In the genomic region with DNA sequence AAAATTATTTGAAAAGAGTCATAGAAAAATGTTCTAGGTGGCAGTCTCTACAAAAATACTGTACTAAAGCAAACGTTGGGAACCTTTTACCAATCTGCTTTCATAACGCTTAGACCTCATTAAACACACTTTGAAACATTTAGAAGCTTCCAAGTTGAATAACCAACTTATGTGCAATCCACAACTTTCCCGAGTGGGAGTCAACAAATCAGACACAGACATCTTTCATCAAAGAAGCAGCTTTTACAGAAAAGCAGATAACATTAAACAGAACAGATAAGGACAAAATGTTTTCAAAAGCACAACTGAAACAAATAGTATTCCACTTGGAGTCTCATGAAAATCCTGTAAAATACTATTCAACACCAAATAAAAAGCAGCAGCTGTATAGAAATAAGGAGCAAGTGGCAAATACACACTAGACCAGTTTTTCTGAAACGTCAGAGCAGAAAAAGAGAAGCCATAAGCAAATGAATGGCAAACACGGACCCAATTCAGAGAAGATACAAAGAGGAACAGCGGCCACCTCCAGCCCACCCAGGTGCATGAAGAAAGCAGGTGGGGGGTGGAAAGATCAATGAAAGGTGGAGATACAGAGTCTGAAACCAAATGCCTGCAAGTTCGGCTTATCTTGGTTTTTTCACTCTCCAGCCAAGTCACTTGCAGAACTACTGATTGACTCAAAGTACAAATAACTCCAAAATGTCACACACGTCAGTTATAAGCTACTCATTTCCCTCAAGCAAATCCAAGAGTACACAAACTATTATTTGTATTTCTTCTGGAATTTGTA, we compare ENCODE assay signal across 20 cellular contexts. TPM values are rescaled to one million over a fixed set of nuclear protein-coding genes. Genes with fewer than 3 reads are reported as not detected.
DNase-seq lines count a peak whose midpoint lies in the region; ATAC-seq and TF ChIP-seq lines count a peak whose summit lies in the region.
"Had no signal": no experiment of that assay in that cellular context is flagged by ENCODE, and none has a peak within 500 bp of the region (broad histone marks: within the 10 kb centered on the region; RNA-seq: fewer than 3 reads in every experiment).

No MANE protein-coding gene starts in this region.

- ATAC-seq in GM18909 (IDR thresholded peaks at IDR 0.05; ENCODE audit: poor library complexity, unreplicated experiment) (no peak), GM18519 (IDR thresholded peaks at IDR 0.05; ENCODE audit: low FRiP score, unreplicated experiment) (no peak)
- ATAC-seq: activated CD8-positive, alpha-beta T cell treated with anti-CD3 and anti-CD28 coated beads for 36 hours; activated naive CD4-positive, alpha-beta T cell treated with anti-CD3 and anti-CD28 coated beads, Interleukin-2, amount 50 U/mL, for 72 hours; activated T-cell treated with anti-CD3 and anti-CD28 coated beads, Interleukin-2, amount 50 U/mL, for 4 hours; stimulated activated memory B cell treated with anti-CD40 and anti-IgM and Interleukin-4, amounts not matched to agents 10 μg/mL and 1 μg/mL and 100 μg/mL, for 72 hours had no signal

- H3K27ac Mint-ChIP-seq in progenitor cell of endocrine pancreas, result peak overlapping the region; percentile 95
- H3K27ac Mint-ChIP-seq: activated CD8-positive, alpha-beta T cell treated with anti-CD3 and anti-CD28 coated beads for 36 hours; activated naive CD4-positive, alpha-beta T cell treated with anti-CD3 and anti-CD28 coated beads, Interleukin-2, amount 50 U/mL, for 72 hours; stimulated activated memory B cell treated with anti-CD40 and anti-IgM and Interleukin-4, amounts not matched to agents 10 μg/mL and 1 μg/mL and 100 μg/mL, for 72 hours had no signal

- WGBS in esophagus muscularis mucosa, result 72% methylated on average over 8 of the region's 8 CpGs

- no peaks in the 10 kb centered on the region for H3K27me3 Mint-ChIP-seq in progenitor cell of endocrine pancreas
- H3K27me3 Mint-ChIP-seq: activated CD8-positive, alpha-beta T cell treated with anti-CD3 and anti-CD28 coated beads for 36 hours; CD8-positive, alpha-beta memory T cell; stimulated activated memory B cell treated with anti-CD40 and anti-IgM and Interleukin-4, amounts not matched to agents 10 μg/mL and 1 μg/mL and 100 μg/mL, for 72 hours had no signal

- no peak for TF ChIP-seq POLR2A in esophagus muscularis mucosa (IDR thresholded peaks at IDR 0.05; ENCODE audit: low read depth)

- intact Hi-C loops in esophagus muscularis mucosa (cut with DNase I), result no loop called here

- H3K4me3 Mint-ChIP-seq in progenitor cell of endocrine pancreas (ENCODE audit: low read depth), result peak overlapping the region; percentile 15
- H3K4me3 Mint-ChIP-seq: activated CD8-positive, alpha-beta T cell treated with anti-CD3 and anti-CD28 coated beads for 36 hours; activated T-cell treated with anti-CD3 and anti-CD28 coated beads, Interleukin-2, amount 50 U/mL, for 4 hours; CD8-positive, alpha-beta memory T cell; stimulated activated memory B cell treated with anti-CD40 and anti-IgM and Interleukin-4, amounts not matched to agents 10 μg/mL and 1 μg/mL and 100 μg/mL, for 72 hours had no signal

- no peak for TF ChIP-seq EP300 in esophagus muscularis mucosa (IDR thresholded peaks at IDR 0.05)

- H3K27ac ChIP-seq in HUES48 (ENCODE audit: low read depth, low read length), result peak overlapping the region; percentile 84
- H3K27ac ChIP-seq in VCaP, result peak overlapping the region; percentile 66
- peak overlapping the region; percentile 54 for H3K27ac ChIP-seq in iPS-18a (ENCODE audit: low read length)
- H3K27ac ChIP-seq in esophagus muscularis mucosa (replicated peaks in 1 of 4), result no peak overlapping the region
- H3K27ac ChIP-seq: PC-9, SJSA1 had no signal

- no peak for DNase-seq in progenitor cell of endocrine pancreas (ENCODE audit: low spot score, unreplicated experiment)
- no peak for DNase-seq in esophagus muscularis mucosa (ENCODE audit: extremely low spot score)
- no peak for DNase-seq in SK-N-DZ (ENCODE audit: low spot score)
- DNase-seq: activated CD4-positive, CD25-positive, alpha-beta regulatory T cell; activated CD8-positive, alpha-beta T cell treated with anti-CD3 and anti-CD28 coated beads for 36 hours; activated T-cell treated with anti-CD3 and anti-CD28 coated beads, Interleukin-2, amount 50 U/mL, for 4 hours; CD8-positive, alpha-beta memory T cell; cortex of kidney; foreskin melanocyte; NCI-H146; NCI-H748 treated with DMSO at 0.1 percent for 48 hours; PC-9 had no signal

- H3K9ac ChIP-seq in HUES48 (ENCODE audit: low read depth, low read length) (peak overlapping the region; percentile 41; the same call in 1 of the 2 replicates), iPS-18a (ENCODE audit: low read length) (peak overlapping the region; percentile 28)

- H3K4me3 ChIP-seq in HUES48 (ENCODE audit: low read depth, low read length) (peak overlapping the region; percentile 31), iPS-18a (ENCODE audit: low read length) (peak overlapping the region; percentile 25), esophagus muscularis mucosa (no peak overlapping the region)
- H3K4me3 ChIP-seq: PC-9, SJSA1 had no signal

- peaks cover 19% of the 10 kb centered on the region for H3K36me3 Mint-ChIP-seq in progenitor cell of endocrine pancreas (ENCODE audit: insufficient read depth)

- H3K36me3 ChIP-seq in HUES48 (ENCODE audit: control insufficient read depth, insufficient read depth, low read length) (peaks cover 23% of the 10 kb centered on the region), iPS-18a (ENCODE audit: control insufficient read depth, low read depth, low read length) (peaks cover 11% of the 10 kb centered on the region), esophagus muscularis mucosa (peaks cover 15 to 54% (median 42%) of the 10 kb centered on the region in 4 donors)

- H3K4me1 ChIP-seq in HUES48 (ENCODE audit: control insufficient read depth, insufficient read depth, low read length) (peaks cover 19% of the 10 kb centered on the region), iPS-18a (ENCODE audit: control insufficient read depth, low read depth, low read length) (peaks cover 20% of the 10 kb centered on the region), esophagus muscularis mucosa (peaks cover 0 to 17% (median 5%) of the 10 kb centered on the region in 4 donors)
- H3K4me1 ChIP-seq: SJSA1 had no signal

- no peaks in the 10 kb centered on the region for H3K9me3 ChIP-seq in HUES48 (ENCODE audit: control insufficient read depth, insufficient read depth, low read length)
- no peaks in the 10 kb centered on the region for H3K9me3 ChIP-seq in iPS-18a (ENCODE audit: control insufficient read depth, low read depth, low read length)
- no peaks in the 10 kb centered on the region for H3K9me3 ChIP-seq in esophagus muscularis mucosa
- H3K9me3 ChIP-seq: SJSA1 had no signal

- TF ChIP-seq CTCF in VCaP (conservative IDR thresholded peaks at IDR 0.05) (no peak), progenitor cell of endocrine pancreas (IDR thresholded peaks at IDR 0.05; ENCODE audit: unreplicated experiment) (no peak), esophagus muscularis mucosa (IDR thresholded peaks at IDR 0.05) (no peak)

- peaks cover 38% of the 10 kb centered on the region for H3K4me1 Mint-ChIP-seq in progenitor cell of endocrine pancreas (ENCODE audit: low read depth)

- H3K9me3 Mint-ChIP-seq in progenitor cell of endocrine pancreas (ENCODE audit: low read depth), result no peaks in the 10 kb centered on the region
- H3K9me3 Mint-ChIP-seq: activated CD8-positive, alpha-beta T cell treated with anti-CD3 and anti-CD28 coated beads for 36 hours; activated naive CD4-positive, alpha-beta T cell treated with anti-CD3 and anti-CD28 coated beads, Interleukin-2, amount 50 U/mL, for 72 hours; activated T-cell treated with anti-CD3 and anti-CD28 coated beads, Interleukin-2, amount 50 U/mL, for 4 hours; CD8-positive, alpha-beta memory T cell; stimulated activated memory B cell treated with anti-CD40 and anti-IgM and Interleukin-4, amounts not matched to agents 10 μg/mL and 1 μg/mL and 100 μg/mL, for 72 hours had no signal

- H3K27me3 ChIP-seq in HUES48 (ENCODE audit: control insufficient read depth, insufficient read depth, low read length) (no peaks in the 10 kb centered on the region), iPS-18a (ENCODE audit: control insufficient read depth, insufficient read depth, low read length) (no peaks in the 10 kb centered on the region), esophagus muscularis mucosa (no peaks in the 10 kb centered on the region)
- H3K27me3 ChIP-seq: SJSA1 had no signal

RNA-seq across cellular contexts. Expression of a gene that starts 18.4 kb away (rescaled TPM):
- total RNA-seq in progenitor cell of endocrine pancreas (24.8 and 29.9 TPM in 2 replicates), esophagus muscularis mucosa (10 to 100 TPM in 2 of 4 donors, 1 to 10 TPM in 2; 7.8 to 15.0 (median 10.4) TPM)
- 11.4 and 15.0 TPM in 2 replicates for polyA plus RNA-seq in SK-N-DZ (2014; cell fraction: cytosol; rRNA removed)
- polyA plus RNA-seq in SK-N-DZ (2014; cell fraction: nucleus; rRNA removed), result 76.0 and 77.1 TPM in 2 replicates

RNA-seq across cellular contexts. Expression of a gene that starts 19.7 kb away (rescaled TPM):
- total RNA-seq in progenitor cell of endocrine pancreas, result 54.6 and 54.7 TPM in 2 replicates
- 10 to 100 TPM; 45.3 to 57.4 (median 48.9) TPM for total RNA-seq in esophagus muscularis mucosa
- polyA plus RNA-seq in SK-N-DZ (2014; cell fraction: cytosol; rRNA removed), result 17.6 and 21.7 TPM in 2 replicates
- polyA plus RNA-seq in SK-N-DZ (2014; cell fraction: nucleus; rRNA removed), result 8.5 and 13.7 TPM in 2 replicates

RNA-seq across cellular contexts. Expression of a gene that starts 19.8 kb away (rescaled TPM):
- 19.8 and 23.9 TPM in 2 replicates for total RNA-seq in progenitor cell of endocrine pancreas
- total RNA-seq in esophagus muscularis mucosa, result 10 to 100 TPM in 3 of 4 donors, 1 to 10 TPM in 1; 4.6 to 11.3 (median 10.7) TPM
- 12.9 and 21.2 TPM in 2 replicates for polyA plus RNA-seq in SK-N-DZ (2014; cell fraction: cytosol; rRNA removed)
- 53.0 and 79.6 TPM in 2 replicates for polyA plus RNA-seq in SK-N-DZ (2014; cell fraction: nucleus; rRNA removed)

RNA-seq across cellular contexts. Expression of a gene that starts 41.4 kb away (rescaled TPM):
- total RNA-seq in progenitor cell of endocrine pancreas (17.0 and 21.6 TPM in 2 replicates), esophagus muscularis mucosa (1 to 10 TPM in 2 of 4 donors, under 1 TPM in 1, not detected in 1; 0.65 to 2.2 (median 1.2) TPM)
- 14.5 and 15.1 TPM in 2 replicates for polyA plus RNA-seq in SK-N-DZ (2014; cell fraction: cytosol; rRNA removed)
- polyA plus RNA-seq in SK-N-DZ (2014; cell fraction: nucleus; rRNA removed), result 83.9 and 88.1 TPM in 2 replicates
- polyA plus RNA-seq: CD8-positive, alpha-beta memory T cell had no signal

RNA-seq across cellular contexts. Expression of a gene that starts 54.6 kb away (rescaled TPM):
- total RNA-seq in progenitor cell of endocrine pancreas, result 82.7 and 94.0 TPM in 2 replicates
- total RNA-seq in esophagus muscularis mucosa, result 10 to 100 TPM; 32.5 to 61.7 (median 44.1) TPM
- 107 and 108 TPM in 2 replicates for polyA plus RNA-seq in SK-N-DZ (2014; cell fraction: cytosol; rRNA removed)
- polyA plus RNA-seq in SK-N-DZ (2014; cell fraction: nucleus; rRNA removed), result 204 and 219 TPM in 2 replicates

Comparison
In these comparisons a context has a peak if more than half of its experiments do, and no peak if none do; other contexts are left out.
1. H3K27ac ChIP-seq: peak in HUES48 (single experiment), VCaP (single experiment) and iPS-18a (single experiment); none in esophagus muscularis mucosa (0 of 4).
2. H3K4me3 ChIP-seq: peak in HUES48 (single experiment) and iPS-18a (single experiment); none in esophagus muscularis mucosa (0 of 4).